12 cellular contexts compared by ENCODE assay signal in the genomic region with DNA sequence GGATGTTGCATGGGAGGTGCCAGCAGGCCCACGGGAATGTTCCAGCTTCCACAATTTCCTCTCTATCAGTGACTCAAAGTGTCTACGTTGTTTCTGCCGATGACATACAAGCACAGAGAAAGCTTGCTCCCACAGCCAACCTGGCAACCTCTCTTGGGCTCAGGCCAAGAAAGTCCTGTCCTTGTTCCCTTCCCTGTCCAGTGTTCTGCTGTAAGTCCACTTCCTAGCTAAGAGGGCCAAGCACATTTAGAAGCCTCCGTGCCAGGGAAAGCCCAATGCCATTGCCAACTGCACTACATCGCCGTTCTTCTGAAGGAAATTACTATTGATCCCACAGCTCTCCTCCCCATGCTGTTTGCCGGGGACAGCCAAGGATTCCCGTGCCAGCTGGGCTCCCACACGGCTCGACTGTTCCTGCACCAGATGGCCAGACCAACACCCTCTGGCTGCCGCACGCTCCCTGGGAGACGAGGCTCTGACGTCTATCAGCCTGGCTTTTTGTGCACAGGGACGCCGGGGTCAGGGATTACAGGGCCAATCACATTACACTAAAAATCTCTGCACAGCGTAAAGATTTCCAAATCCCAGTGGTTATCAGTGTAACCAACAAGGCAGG.
DNase-seq lines count a peak whose midpoint lies in the region; ATAC-seq and TF ChIP-seq lines count a peak whose summit lies in the region.
"Had no signal": no experiment of that assay in that cellular context is flagged by ENCODE, and none has a peak within 500 bp of the region (broad histone marks: within the 10 kb centered on the region; RNA-seq: fewer than 3 reads in every experiment).

No MANE protein-coding gene starts in this region.

- H3K79me1 ChIP-seq in trophoblast cell (ENCODE audit: low read length): no peaks in the 10 kb centered on the region

- peak overlapping the region; percentile 8 for H3K9ac ChIP-seq in smooth muscle cell (ENCODE audit: low read depth)
- no peak overlapping the region for H3K9ac ChIP-seq in trophoblast cell (ENCODE audit: low read length)

- no peak overlapping the region for H3K18ac ChIP-seq in trophoblast cell (ENCODE audit: low read length)

- no peak overlapping the region for H4K8ac ChIP-seq in trophoblast cell (ENCODE audit: low read depth, low read length)

- H4K12ac ChIP-seq in trophoblast cell (ENCODE audit: low read depth, low read length): no peak overlapping the region

- no peaks in the 10 kb centered on the region for H3K36me3 ChIP-seq in hepatocyte (replicated peaks; ENCODE audit: insufficient read depth, low read depth)
- H3K36me3 ChIP-seq in smooth muscle cell (ENCODE audit: low read depth): no peaks in the 10 kb centered on the region
- H3K36me3 ChIP-seq in trophoblast cell (ENCODE audit: control insufficient read depth in 1 of 2, insufficient read depth in 2 of 2, low read length in 2 of 2): no peaks in the 10 kb centered on the region
- H3K36me3 ChIP-seq: cardiac muscle cell, neutrophil, SJSA1 had no signal

- H3K9me3 ChIP-seq in hepatocyte (ENCODE audit: low read depth) (no peaks in the 10 kb centered on the region), smooth muscle cell (replicated peaks; ENCODE audit: low read depth) (no peaks in the 10 kb centered on the region), trophoblast cell (ENCODE audit: insufficient read depth, low read depth, low read length) (no peaks in the 10 kb centered on the region)
- H3K9me3 ChIP-seq: neutrophil, SJSA1 had no signal

- no peak overlapping the region for H2AFZ ChIP-seq in hepatocyte
- H2AFZ ChIP-seq in smooth muscle cell (ENCODE audit: low read depth): no peak overlapping the region
- H2AFZ ChIP-seq in trophoblast cell (ENCODE audit: insufficient read depth, low read length, poor library complexity): no peak overlapping the region

- no peak overlapping the region for H3K4me2 ChIP-seq in hepatocyte
- H3K4me2 ChIP-seq in smooth muscle cell: no peak overlapping the region
- no peak overlapping the region for H3K4me2 ChIP-seq in trophoblast cell (ENCODE audit: low read length)

- no peak overlapping the region for H2BK120ac ChIP-seq in trophoblast cell (ENCODE audit: insufficient read depth, low read length, poor library complexity)

- H3K4ac ChIP-seq in trophoblast cell (ENCODE audit: low read depth, low read length): no peak overlapping the region

- H2BK5ac ChIP-seq in trophoblast cell (ENCODE audit: low read depth, low read length, poor library complexity): no peak overlapping the region

- H3K79me2 ChIP-seq in hepatocyte: no peaks in the 10 kb centered on the region
- H3K79me2 ChIP-seq in smooth muscle cell (ENCODE audit: low read depth): no peaks in the 10 kb centered on the region
- H3K79me2 ChIP-seq in trophoblast cell (ENCODE audit: control insufficient read depth, insufficient read depth, low read length, poor library complexity): no peaks in the 10 kb centered on the region

- H3K27ac ChIP-seq in hepatocyte: no peak overlapping the region
- H3K27ac ChIP-seq in smooth muscle cell (ENCODE audit: low read depth): peak overlapping the region; percentile 71
- no peak overlapping the region for H3K27ac ChIP-seq in trophoblast cell (ENCODE audit: low read depth, low read length)
- H3K27ac ChIP-seq: cardiac muscle cell, neutrophil, SJSA1 had no signal

- no peak overlapping the region for H2BK12ac ChIP-seq in trophoblast cell (ENCODE audit: low read length)

- no peak overlapping the region for H2AK5ac ChIP-seq in trophoblast cell (ENCODE audit: low read length)

- H3K23ac ChIP-seq in trophoblast cell (ENCODE audit: low read length): no peak overlapping the region

- WGBS in hepatocyte (ENCODE audit: low lambda C conversion rate, missing lambda C conversion rate): 61% methylated on average over 17 of the region's 17 CpGs
- 30% methylated on average over 17 of the region's 17 CpGs for WGBS in smooth muscle cell (ENCODE audit: low lambda C conversion rate)
- WGBS in trophoblast cell (ENCODE audit: extremely low coverage, insufficient coverage, insufficient read length): no CpG with 5 or more reads among the region's 17 CpGs

- H3K4me1 ChIP-seq in hepatocyte (ENCODE audit: insufficient read depth) (peaks cover 6% of the 10 kb centered on the region), smooth muscle cell (ENCODE audit: low read depth) (peaks cover 37% of the 10 kb centered on the region), trophoblast cell (ENCODE audit: control insufficient read depth in 1 of 2, insufficient read depth in 2 of 2, low read length in 2 of 2) (peaks cover 9 to 13% of the 10 kb centered on the region in 2 experiments)

- no peak for ATAC-seq in HG03354 (IDR thresholded peaks at IDR 0.05; ENCODE audit: poor library complexity, severe bottlenecking, unreplicated experiment)

- H3K27me3 ChIP-seq in hepatocyte (peaks cover under 1% of the 10 kb centered on the region), smooth muscle cell (ENCODE audit: low read depth) (no peaks in the 10 kb centered on the region), trophoblast cell (ENCODE audit: insufficient read depth, low read length) (no peaks in the 10 kb centered on the region)
- H3K27me3 ChIP-seq: cardiac muscle cell, SJSA1 had no signal

- H4K91ac ChIP-seq in trophoblast cell (ENCODE audit: low read depth, low read length): no peak overlapping the region

- H3K14ac ChIP-seq in trophoblast cell (ENCODE audit: low read length): no peak overlapping the region

- H3K4me3 ChIP-seq in hepatocyte: no peak overlapping the region
- no peak overlapping the region for H3K4me3 ChIP-seq in smooth muscle cell
- H3K4me3 ChIP-seq in trophoblast cell (ENCODE audit: low read depth, low read length): no peak overlapping the region
- H3K4me3 ChIP-seq: cardiac muscle cell, GM12878, SJSA1 had no signal

- DNase-seq in HT1080 (ENCODE audit: low read depth) (peak; percentile 36), anterior cingulate cortex (lab: John Stamatoyannopoulos, UW) (peak in 56 of 58 donors; percentile 1 to 84 (median 57)), hepatocyte (ENCODE audit: low spot score) (peak; percentile 45), smooth muscle cell (lab: John Stamatoyannopoulos, UW; ENCODE audit: unreplicated experiment) (peak; percentile 32), SKM-1 treated with dmso at 0.1 percent for 144 hours (lab: John Stamatoyannopoulos, UW; ENCODE audit: unreplicated experiment) (no peak), HuH-7.5 (ENCODE audit: low spot score) (no peak), trophoblast cell (no peak)

- TF ChIP-seq CTCF in hepatocyte (IDR thresholded peaks at IDR 0.05; ENCODE audit: poor library complexity) (no peak), smooth muscle cell (IDR thresholded peaks at IDR 0.05; ENCODE audit: borderline replicate concordance, insufficient read depth, poor library complexity, severe bottlenecking) (no peak)

- H3F3A ChIP-seq in smooth muscle cell (ENCODE audit: low read depth): peaks cover 22% of the 10 kb centered on the region

- H3K9me2 ChIP-seq in hepatocyte (replicated peaks; ENCODE audit: insufficient read depth): no peaks in the 10 kb centered on the region

- H4K20me1 ChIP-seq in hepatocyte (ENCODE audit: insufficient read depth, poor library complexity, severe bottlenecking) (no peaks in the 10 kb centered on the region), smooth muscle cell (ENCODE audit: low read depth) (no peaks in the 10 kb centered on the region)

Comparison
In these comparisons a context has a peak if more than half of its experiments do, and no peak if none do; other contexts are left out.
1. DNase-seq: peak in HT1080 (single experiment), anterior cingulate cortex (56 of 58), hepatocyte (single experiment) and smooth muscle cell (single experiment); none in SKM-1 treated with dmso at 0.1 percent for 144 hours (single experiment), HuH-7.5 (single experiment) and trophoblast cell (0 of 2).